In genomic region chr2:64267699-64268098, GRCh38 we compare ENCODE assay signal across 21 cellular contexts.
DNase-seq lines count a peak whose midpoint lies in the region; ATAC-seq and TF ChIP-seq lines count a peak whose summit lies in the region.
"Had no signal": no experiment of that assay in that cellular context is flagged by ENCODE, and none has a peak within 500 bp of the region (broad histone marks: within the 10 kb centered on the region; RNA-seq: fewer than 3 reads in every experiment).

No MANE protein-coding gene starts in this region.

- H3K4me1 ChIP-seq in IMR-90 (ENCODE audit: control insufficient read depth, insufficient read depth, low read length) (peaks cover 2% of the 10 kb centered on the region; the same call in 1 of the 2 replicates), breast epithelium (peaks cover 4 to 9% of the 10 kb centered on the region in 2 donors), iPS-20b (ENCODE audit: insufficient read depth, low read length) (peaks cover 67% of the 10 kb centered on the region), smooth muscle cell (ENCODE audit: low read depth) (peaks cover 17% of the 10 kb centered on the region)
- H3K4me1 ChIP-seq: parathyroid adenoma had no signal

- H4K91ac ChIP-seq in IMR-90 (ENCODE audit: insufficient read depth, low read depth, low read length) = peak overlapping the region; percentile 8; the same call in 1 of the 2 replicates

- H2AK9ac ChIP-seq in IMR-90 (replicated peaks; ENCODE audit: low read depth, low read length, poor library complexity) = no peak overlapping the region

- H4K5ac ChIP-seq in IMR-90 (ENCODE audit: low read depth, low read length) = no peak overlapping the region

- peak overlapping the region; percentile 53; the same call in 1 of the 3 replicates for H2BK15ac ChIP-seq in IMR-90 (ENCODE audit: low read depth, low read length)

- H3K56ac ChIP-seq in IMR-90 (ENCODE audit: extremely low read depth, insufficient read depth, low read length) = no peak overlapping the region

- peak overlapping the region; percentile 33 for H3K14ac ChIP-seq in IMR-90 (replicated peaks; ENCODE audit: low read depth, low read length)

- TF ChIP-seq POLR2A in IMR-90 (IDR thresholded peaks at IDR 0.05; ENCODE audit: low read depth, low read length) = no peak
- no peak for TF ChIP-seq POLR2A in breast epithelium (IDR thresholded peaks at IDR 0.05)

- DNase-seq in IMR-90 (no peak), breast epithelium (ENCODE audit: low spot score in 2 of 2) (peak in 1 of 2 donors; percentile 54), smooth muscle cell (lab: John Stamatoyannopoulos, UW; ENCODE audit: unreplicated experiment) (no peak), DMS53 treated with DMSO at 0.1 percent for 48 hours (lab: John Stamatoyannopoulos, UW; ENCODE audit: unreplicated experiment) (no peak), WERI-Rb-1 (no peak)
- DNase-seq: activated CD8-positive, alpha-beta memory T cell treated with anti-CD3 and anti-CD28 coated beads, Interleukin-2, amount 50 U/mL, for 48 hours; activated naive CD4-positive, alpha-beta T cell treated with anti-CD3 and anti-CD28 coated beads, Interleukin-2, amount 10 ng/mL, durations not matched to agents 7 days and 5 days; brain microvascular endothelial cell; dorsolateral prefrontal cortex; esophagus squamous epithelium; heart left ventricle; left cardiac atrium; NCI-H1092; NCI-H2171; RPMI8226; spleen had no signal

- H2AK5ac ChIP-seq in IMR-90 (ENCODE audit: low read depth, low read length) = no peak overlapping the region

- H3K9me3 ChIP-seq in IMR-90 (ENCODE audit: control insufficient read depth, insufficient read depth, low read length) = no peaks in the 10 kb centered on the region
- H3K9me3 ChIP-seq in breast epithelium = no peaks in the 10 kb centered on the region
- no peaks in the 10 kb centered on the region for H3K9me3 ChIP-seq in iPS-20b (ENCODE audit: insufficient read depth, low read depth, low read length)
- no peaks in the 10 kb centered on the region for H3K9me3 ChIP-seq in smooth muscle cell (replicated peaks; ENCODE audit: low read depth)
- peaks cover 6% of the 10 kb centered on the region for H3K9me3 ChIP-seq in WERI-Rb-1 (ENCODE audit: severe bottlenecking)
- H3K9me3 ChIP-seq: esophagus squamous epithelium, tibial nerve had no signal

- intact Hi-C loops in IMR-90 (cut with micrococcal nuclease) = no loop called here
- intact Hi-C loops in breast epithelium (cut with DNase I; ENCODE audit: low total_unique reads) = no loop called here

- H3K9ac ChIP-seq in IMR-90 (ENCODE audit: low read depth, low read length) (no peak overlapping the region), iPS-20b (ENCODE audit: low read depth, low read length) (peak overlapping the region; percentile 63; the same call in 1 of the 2 replicates), smooth muscle cell (ENCODE audit: low read depth) (no peak overlapping the region)
- H3K9ac ChIP-seq: BLaER1 treated with 17β-estradiol and CSF1 and Interleukin-3, amounts not matched to agents 10 nM and 100 nM; parathyroid adenoma had no signal

- in situ Hi-C loops in IMR-90 (cut with MboI; ENCODE audit: low sequenced_read_pairs) = no loop called here

- no peaks in the 10 kb centered on the region for H3K36me3 ChIP-seq in IMR-90 (ENCODE audit: control insufficient read depth, insufficient read depth, low read length)
- no peaks in the 10 kb centered on the region for H3K36me3 ChIP-seq in breast epithelium
- H3K36me3 ChIP-seq in iPS-20b (ENCODE audit: insufficient read depth, low read depth, low read length) = peaks cover 60% of the 10 kb centered on the region
- H3K36me3 ChIP-seq in smooth muscle cell (ENCODE audit: low read depth) = no peaks in the 10 kb centered on the region
- H3K36me3 ChIP-seq in WERI-Rb-1 = no peaks in the 10 kb centered on the region
- H3K36me3 ChIP-seq: brain microvascular endothelial cell, esophagus squamous epithelium, heart left ventricle, spleen, tibial nerve had no signal

- H2BK5ac ChIP-seq in IMR-90 (ENCODE audit: low read depth, low read length, poor library complexity, severe bottlenecking) = no peak overlapping the region

- no peak for TF ChIP-seq RAD21 in IMR-90 (IDR thresholded peaks at IDR 0.05; ENCODE audit: low read length)

- peak overlapping the region; percentile 52; the same call in 1 of the 2 replicates for H2BK120ac ChIP-seq in IMR-90 (ENCODE audit: low read depth, low read length)

- 0 out of 2 replicates have a peak, but pooled peaks cover 3% of the 10 kb centered on the region for H3K9me1 ChIP-seq in IMR-90 (ENCODE audit: insufficient read depth, low read length)

- peaks cover 8% of the 10 kb centered on the region for H3F3A ChIP-seq in smooth muscle cell (ENCODE audit: low read depth)

- peak overlapping the region; percentile 81; the same call in 1 of the 2 replicates for H2BK20ac ChIP-seq in IMR-90 (ENCODE audit: low read depth, low read length)

- no peak overlapping the region for H3K4me2 ChIP-seq in IMR-90 (ENCODE audit: low read depth, low read length)
- H3K4me2 ChIP-seq in smooth muscle cell = peak overlapping the region; percentile 9

- H4K20me1 ChIP-seq in IMR-90 (ENCODE audit: insufficient read depth, low read length) = no peaks in the 10 kb centered on the region
- H4K20me1 ChIP-seq in smooth muscle cell (ENCODE audit: low read depth) = no peaks in the 10 kb centered on the region
- H4K20me1 ChIP-seq: BLaER1 treated with 17β-estradiol and CSF1 and Interleukin-3, amounts not matched to agents 10 nM and 100 nM had no signal

- ATAC-seq in IMR-90 (ENCODE audit: low read depth) (peak; percentile 64), GM21360 (IDR thresholded peaks at IDR 0.05; ENCODE audit: unreplicated experiment) (no peak)
- ATAC-seq: heart left ventricle had no signal

- no TSS peak for BruUV-seq in IMR-90 (replicated peaks; lab: Mats Ljungman, UMichigan)

- H3K4me3 ChIP-seq in IMR-90 (ENCODE audit: insufficient read depth, low read depth, low read length) (no peak overlapping the region), breast epithelium (no peak overlapping the region), iPS-20b (ENCODE audit: low read length) (peak overlapping the region; percentile 12; the same call in 1 of the 2 replicates), smooth muscle cell (no peak overlapping the region), WERI-Rb-1 (ENCODE audit: low read depth, low read length) (no peak overlapping the region)
- H3K4me3 ChIP-seq: BLaER1 treated with 17β-estradiol and CSF1 and Interleukin-3, amounts not matched to agents 10 nM and 100 nM; dorsolateral prefrontal cortex; esophagus squamous epithelium; heart left ventricle; spleen; tibial nerve had no signal

- no peaks in the 10 kb centered on the region for H3K79me2 ChIP-seq in smooth muscle cell (ENCODE audit: low read depth)
- H3K79me2 ChIP-seq: parathyroid adenoma had no signal

- TF ChIP-seq CTCF in IMR-90 (conservative IDR thresholded peaks at IDR 0.05; ENCODE audit: low read depth, low read length) (no peak), breast epithelium (IDR thresholded peaks at IDR 0.05) (no peak), smooth muscle cell (IDR thresholded peaks at IDR 0.05; ENCODE audit: borderline replicate concordance, insufficient read depth, poor library complexity, severe bottlenecking) (no peak), WERI-Rb-1 (IDR thresholded peaks at IDR 0.05; ENCODE audit: low read depth, low read length) (no peak)

- no peaks in the 10 kb centered on the region for H3K27me3 ChIP-seq in IMR-90 (ENCODE audit: control insufficient read depth, insufficient read depth, low read length)
- H3K27me3 ChIP-seq in breast epithelium = no peaks in the 10 kb centered on the region
- no peaks in the 10 kb centered on the region for H3K27me3 ChIP-seq in iPS-20b (ENCODE audit: insufficient read depth, low read length)
- no peaks in the 10 kb centered on the region for H3K27me3 ChIP-seq in smooth muscle cell (ENCODE audit: low read depth)
- no peaks in the 10 kb centered on the region for H3K27me3 ChIP-seq in WERI-Rb-1 (ENCODE audit: insufficient read depth, low read depth, severe bottlenecking)
- H3K27me3 ChIP-seq: BLaER1 treated with 17β-estradiol and CSF1 and Interleukin-3, amounts not matched to agents 10 nM and 100 nM; brain microvascular endothelial cell; dorsolateral prefrontal cortex; esophagus squamous epithelium; heart left ventricle; spleen; tibial nerve had no signal

- H3K4ac ChIP-seq in IMR-90 (ENCODE audit: low read depth, low read length) = peak overlapping the region; percentile 67

- dilution Hi-C loops in IMR-90 (cut with HindIII; ENCODE audit: low sequenced_read_pairs, unreplicated experiment) = no loop called here

- H3K23ac ChIP-seq in IMR-90 (ENCODE audit: low read depth, low read length) = peak overlapping the region; percentile 70; the same call in 1 of the 2 replicates

- H4K8ac ChIP-seq in IMR-90 (ENCODE audit: low read depth in 2 of 2, low read length in 2 of 2) = peak overlapping the region in 1 of 2 experiments; percentile 18; a peak in 1 of 4 replicates

- peak overlapping the region; percentile 67; the same call in 1 of the 2 replicates for H3K18ac ChIP-seq in IMR-90 (ENCODE audit: low read depth, low read length)

- no peaks in the 10 kb centered on the region for H3K79me1 ChIP-seq in IMR-90 (ENCODE audit: low read depth in 1 of 2, low read length in 2 of 2)

- WGBS in IMR-90 (ENCODE audit: extremely low coverage in 2 of 2, insufficient read length in 1 of 2), 2 experiments = no CpG with 5 or more reads among the region's 1 CpG
- WGBS in smooth muscle cell (ENCODE audit: low lambda C conversion rate) = 73% methylated on average over 1 of the region's 1 CpG

- H2AFZ ChIP-seq in IMR-90 (replicated peaks; ENCODE audit: low read length, poor library complexity) (no peak overlapping the region), smooth muscle cell (ENCODE audit: low read depth) (no peak overlapping the region)
- H2AFZ ChIP-seq: parathyroid adenoma had no signal

- H3K27ac ChIP-seq in IMR-90 (ENCODE audit: insufficient read depth, low read length) (no peak overlapping the region), breast epithelium (peak overlapping the region; percentile 56 to 65), iPS-20b (ENCODE audit: low read length) (no peak overlapping the region), smooth muscle cell (ENCODE audit: low read depth) (peak overlapping the region; percentile 7), WERI-Rb-1 (no peak overlapping the region)
- H3K27ac ChIP-seq: brain microvascular endothelial cell, dorsolateral prefrontal cortex, heart left ventricle, parathyroid adenoma, tibial nerve had no signal

- CTCF ChIA-PET in IMR-90 (lab: Yijun Ruan, JAX) = interaction anchor here (1.3 kb wide), 1 partner anchor 45 kb away, joined by 4 read pairs; no protein-coding TSS in a partner anchor

- POLR2A ChIA-PET in IMR-90 (lab: Charles Lee; ENCODE audit: unreplicated experiment) = no interaction called here

TF ChIP-seq in IMR-90, 13 proteins besides CTCF, POLR2A, EP300 and RAD21 (continues in another document):
- TF ChIP-seq MAZ (IDR thresholded peaks at IDR 0.05; ENCODE audit: borderline replicate concordance, low read depth, low read length) (no peak), SMC3 (IDR thresholded peaks at IDR 0.05; ENCODE audit: low read depth, low read length) (no peak), FOS (IDR thresholded peaks at IDR 0.05; ENCODE audit: low read depth, low read length) (no peak)

Comparison
In these comparisons a context has a peak if more than half of its experiments do, and no peak if none do; other contexts are left out.
1. H3K27ac ChIP-seq: peak in breast epithelium (2 of 2) and smooth muscle cell (single experiment); none in IMR-90 (single experiment), iPS-20b (single experiment) and WERI-Rb-1 (single experiment).